14 cellular contexts compared by ENCODE assay signal in the genomic region with DNA sequence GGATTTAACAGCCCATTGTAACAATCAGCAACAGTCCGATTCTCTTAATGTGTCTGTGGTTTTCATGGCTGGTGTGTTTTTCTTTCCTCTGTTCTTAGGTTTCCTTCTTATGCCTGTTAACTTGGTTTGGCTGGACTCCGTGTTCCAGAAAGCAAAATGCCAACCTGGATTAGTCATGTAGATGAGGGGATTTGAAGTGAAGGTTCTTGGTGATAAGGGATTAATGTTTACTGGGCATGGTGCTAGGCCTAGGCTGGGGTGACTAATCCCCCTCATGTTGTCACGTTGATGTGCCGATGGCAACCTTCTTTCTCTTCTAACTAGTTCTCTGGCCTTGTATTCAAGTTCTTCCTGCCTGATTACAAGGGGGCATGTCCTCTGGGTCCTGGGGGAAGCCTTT.
A peak's percentile ranks its signal among the peaks of the same experiment; 100 is the strongest.
DNase-seq lines count a peak whose midpoint lies in the region; ATAC-seq and TF ChIP-seq lines count a peak whose summit lies in the region.
"Had no signal": no experiment of that assay in that cellular context is flagged by ENCODE, and none has a peak within 500 bp of the region (broad histone marks: within the 10 kb centered on the region; RNA-seq: fewer than 3 reads in every experiment).

No MANE protein-coding gene starts in this region.

- no peak for TF ChIP-seq RAD21 in SK-N-SH (IDR thresholded peaks at IDR 0.05; ENCODE audit: low read length)

- no peak overlapping the region for H3K4me3 ChIP-seq in SK-N-SH (ENCODE audit: low read depth in 2 of 2, low read length in 1 of 2)
- no peak overlapping the region for H3K4me3 ChIP-seq in fibroblast of lung (replicated peaks in 1 of 4; ENCODE audit: control extremely low read depth in 1 of 4, insufficient read depth in 1 of 4, low read depth in 3 of 4, low read length in 4 of 4)
- no peak overlapping the region for H3K4me3 ChIP-seq in retinal pigment epithelial cell (ENCODE audit: low read length)

- ATAC-seq in activated T-cell treated with anti-CD3 and anti-CD28 coated beads, Interleukin-2, amount 50 U/mL, for 72 hours (replicated peaks in 1 of 2), result no peak
- ATAC-seq: activated CD4-positive, CD25-positive, alpha-beta regulatory T cell treated with anti-CD3 and anti-CD28 coated beads, Interleukin-2, amount 50 U/mL, for 24 hours had no signal

- H3K27me3 ChIP-seq in SK-N-SH (ENCODE audit: insufficient read depth), result peaks cover 2% of the 10 kb centered on the region; the same call in 1 of the 2 replicates
- H3K27me3 ChIP-seq in fibroblast of lung (ENCODE audit: control insufficient read depth, insufficient read depth, low read length), result no peaks in the 10 kb centered on the region
- H3K27me3 ChIP-seq: BE2C, neutrophil had no signal

- H3K4me1 ChIP-seq in SK-N-SH (ENCODE audit: control insufficient read depth in 1 of 2, insufficient read depth in 2 of 2, low read depth in 1 of 2, low read length in 1 of 2) (no peaks in the 10 kb centered on the region), fibroblast of lung (ENCODE audit: control insufficient read depth, extremely low read depth, insufficient read depth, low read length) (no peaks in the 10 kb centered on the region)
- H3K4me1 ChIP-seq: BE2C had no signal

- no peak overlapping the region for H3K27ac Mint-ChIP-seq in activated T-cell treated with anti-CD3 and anti-CD28 coated beads, Interleukin-2, amount 50 U/mL, for 72 hours

- H3K9me3 ChIP-seq in SK-N-SH, result no peaks in the 10 kb centered on the region
- no peaks in the 10 kb centered on the region for H3K9me3 ChIP-seq in fibroblast of lung (ENCODE audit: control insufficient read depth, insufficient read depth, low read depth, low read length)
- H3K9me3 ChIP-seq: BE2C, neutrophil had no signal

- no peaks in the 10 kb centered on the region for H3F3A ChIP-seq in SK-N-SH (replicated peaks; ENCODE audit: insufficient read depth)

- H2AFZ ChIP-seq in SK-N-SH (ENCODE audit: low read depth) (no peak overlapping the region), fibroblast of lung (ENCODE audit: low read length) (no peak overlapping the region)

- no peaks in the 10 kb centered on the region for H3K9me2 ChIP-seq in SK-N-SH

- TF ChIP-seq CTCF in SK-N-SH (IDR thresholded peaks at IDR 0.05) (no peak), fibroblast of lung (conservative IDR thresholded peaks at IDR 0.05 in 1 of 2, IDR thresholded peaks at IDR 0.05 in 1 of 2; ENCODE audit: low read depth in 1 of 2, low read length in 2 of 2) (no peak), retinal pigment epithelial cell (conservative IDR thresholded peaks at IDR 0.05; ENCODE audit: low read depth, low read length) (no peak)

- no peaks in the 10 kb centered on the region for H3K36me3 Mint-ChIP-seq in activated T-cell treated with anti-CD3 and anti-CD28 coated beads, Interleukin-2, amount 50 U/mL, for 72 hours (ENCODE audit: insufficient read depth in 2 of 2)

- no peaks in the 10 kb centered on the region for H3K79me2 ChIP-seq in SK-N-SH (ENCODE audit: insufficient read depth)
- H3K79me2 ChIP-seq in fibroblast of lung (ENCODE audit: control insufficient read depth, insufficient read depth, low read length), result no peaks in the 10 kb centered on the region

- H3K4me3 Mint-ChIP-seq in activated T-cell treated with anti-CD3 and anti-CD28 coated beads, Interleukin-2, amount 50 U/mL, for 72 hours, result no peak overlapping the region

- no peak overlapping the region for H3K4me2 ChIP-seq in SK-N-SH
- no peak overlapping the region for H3K4me2 ChIP-seq in fibroblast of lung (ENCODE audit: extremely low read depth, insufficient read depth, low read length)

- H3K4me1 Mint-ChIP-seq in activated T-cell treated with anti-CD3 and anti-CD28 coated beads, Interleukin-2, amount 50 U/mL, for 72 hours (ENCODE audit: low read depth), result peaks cover 9% of the 10 kb centered on the region

- H3K27me3 Mint-ChIP-seq in activated T-cell treated with anti-CD3 and anti-CD28 coated beads, Interleukin-2, amount 50 U/mL, for 72 hours (ENCODE audit: low read depth), result peaks cover 45% of the 10 kb centered on the region

- H3K9me3 Mint-ChIP-seq in activated T-cell treated with anti-CD3 and anti-CD28 coated beads, Interleukin-2, amount 50 U/mL, for 72 hours, result no peaks in the 10 kb centered on the region

- 9% methylated on average over 4 of the region's 4 CpGs for WGBS in SK-N-SH (ENCODE audit: low lambda C conversion rate)

- POLR2A ChIA-PET in SK-N-SH (lab: Yijun Ruan, JAX), result no interaction called here
- POLR2A ChIA-PET in HEK293T (lab: Yijun Ruan, JAX), result no interaction called here

- peak in 1 of 2 experiments; percentile 52; a peak in 1 of 4 replicates for TF ChIP-seq EP300 in SK-N-SH (IDR thresholded peaks at IDR 0.05; ENCODE audit: borderline replicate concordance in 1 of 2, low read depth in 1 of 2, low read length in 1 of 2)

- H3K27ac ChIP-seq in SK-N-SH (ENCODE audit: low read depth in 2 of 2, low read length in 1 of 2), result no peak overlapping the region
- no peak overlapping the region for H3K27ac ChIP-seq in fibroblast of lung (ENCODE audit: insufficient read depth, low read length)
- H3K27ac ChIP-seq: neutrophil had no signal

- H3K36me3 ChIP-seq in SK-N-SH (replicated peaks in 1 of 2; ENCODE audit: control insufficient read depth in 1 of 2, insufficient read depth in 2 of 2, low read length in 1 of 2), result no peaks in the 10 kb centered on the region
- H3K36me3 ChIP-seq in fibroblast of lung (ENCODE audit: control insufficient read depth, insufficient read depth, low read length), result no peaks in the 10 kb centered on the region
- H3K36me3 ChIP-seq: BE2C had no signal

- H4K20me1 ChIP-seq in SK-N-SH (ENCODE audit: insufficient read depth) (no peaks in the 10 kb centered on the region), fibroblast of lung (ENCODE audit: control insufficient read depth, extremely low read depth, insufficient read depth, low read length) (no peaks in the 10 kb centered on the region)

- CTCF ChIA-PET in SK-N-SH (lab: Yijun Ruan, JAX), result interaction anchor here (0.6 kb wide), 1 partner anchor 36 kb away, joined by 3 read pairs; no protein-coding TSS in a partner anchor
- CTCF ChIA-PET in HEK293T (lab: Yijun Ruan, JAX), result interaction anchor here (1.2 kb wide), 1 partner anchor 14 kb away, joined by 3 read pairs; no protein-coding TSS in a partner anchor

- DNase-seq in AG20443 (ENCODE audit: low spot score), result peak; percentile 12
- no peak for DNase-seq in SK-N-SH
- peak; percentile 92 to 97 for DNase-seq in fibroblast of lung (ENCODE audit: low read depth in 2 of 2)
- peak; percentile 95 for DNase-seq in retinal pigment epithelial cell (ENCODE audit: low read depth)
- DNase-seq in DMS79 (lab: John Stamatoyannopoulos, UW), result no peak
- DNase-seq in activated T-cell treated with anti-CD3 and anti-CD28 coated beads, Interleukin-2, amount 50 U/mL, for 72 hours, result no peak
- no peak for DNase-seq in stimulated activated CD4-positive, alpha-beta T cell treated with anti-CD3 and anti-CD28 coated beads, Interleukin-12 subunit alpha, Interleukin-12 subunit beta, amount 100 ng/mL, for 4 hours
- DNase-seq in HEK293T (ENCODE audit: extremely low spot score), result no peak
- DNase-seq: activated gamma-delta T cell, BE2C, H7, SIG-M5 had no signal

- H3K9ac ChIP-seq in SK-N-SH (no peak overlapping the region), fibroblast of lung (ENCODE audit: insufficient read depth, low read length) (no peak overlapping the region)

TF ChIP-seq in SK-N-SH, 30 proteins besides CTCF, POLR2A, EP300 and RAD21 (continues in another document):
- no peak for TF ChIP-seq RFX5 (IDR thresholded peaks at IDR 0.05; ENCODE audit: low read length)
- no peak for TF ChIP-seq GABPA (IDR thresholded peaks at IDR 0.05; ENCODE audit: low read depth)

TF ChIP-seq in HEK293T, 16 proteins besides CTCF, POLR2A, EP300 and RAD21:
- no peak for TF ChIP-seq TARDBP (IDR thresholded peaks at IDR 0.05)
- TF ChIP-seq NFRKB (IDR thresholded peaks at IDR 0.05), result no peak
- no peak for TF ChIP-seq BHLHE40 (IDR thresholded peaks at IDR 0.05; ENCODE audit: borderline replicate concordance)
- no peak for TF ChIP-seq ZNF384 (IDR thresholded peaks at IDR 0.05)
- TF ChIP-seq FOXM1 (IDR thresholded peaks at IDR 0.05; ENCODE audit: borderline replicate concordance), result no peak
- no peak for TF ChIP-seq CTBP1 (IDR thresholded peaks at IDR 0.05; ENCODE audit: borderline replicate concordance)
- TF ChIP-seq FOXK2 (IDR thresholded peaks at IDR 0.05), result no peak
- TF ChIP-seq FOXA1 (IDR thresholded peaks at IDR 0.05), result no peak
- TF ChIP-seq SP1 (IDR thresholded peaks at IDR 0.05), result no peak
- TF ChIP-seq ELF4 (IDR thresholded peaks at IDR 0.05), result no peak
- TF ChIP-seq LEF1 (IDR thresholded peaks at IDR 0.05; ENCODE audit: borderline replicate concordance), result no peak
- TF ChIP-seq SUZ12 (IDR thresholded peaks at IDR 0.05), result no peak
- TF ChIP-seq HDGF (IDR thresholded peaks at IDR 0.05; ENCODE audit: borderline replicate concordance), result no peak
- TF ChIP-seq L3MBTL2 (conservative IDR thresholded peaks at IDR 0.05), result no peak
- TF ChIP-seq, protein P1, sequence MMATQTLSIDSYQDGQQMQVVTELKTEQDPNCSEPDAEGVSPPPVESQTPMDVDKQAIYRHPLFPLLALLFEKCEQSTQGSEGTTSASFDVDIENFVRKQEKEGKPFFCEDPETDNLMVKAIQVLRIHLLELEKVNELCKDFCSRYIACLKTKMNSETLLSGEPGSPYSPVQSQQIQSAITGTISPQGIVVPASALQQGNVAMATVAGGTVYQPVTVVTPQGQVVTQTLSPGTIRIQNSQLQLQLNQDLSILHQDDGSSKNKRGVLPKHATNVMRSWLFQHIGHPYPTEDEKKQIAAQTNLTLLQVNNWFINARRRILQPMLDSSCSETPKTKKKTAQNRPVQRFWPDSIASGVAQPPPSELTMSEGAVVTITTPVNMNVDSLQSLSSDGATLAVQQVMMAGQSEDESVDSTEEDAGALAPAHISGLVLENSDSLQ (IDR thresholded peaks at IDR 0.05), result no peak

Comparison
In these comparisons a context has a peak if more than half of its experiments do, and no peak if none do; other contexts are left out.
1. DNase-seq: peak in AG20443 (single experiment), fibroblast of lung (2 of 2) and retinal pigment epithelial cell (single experiment); none in SK-N-SH (single experiment), DMS79 (single experiment), activated T-cell treated with anti-CD3 and anti-CD28 coated beads, Interleukin-2, amount 50 U/mL, for 72 hours (0 of 2), stimulated activated CD4-positive, alpha-beta T cell treated with anti-CD3 and anti-CD28 coated beads, Interleukin-12 subunit alpha, Interleukin-12 subunit beta, amount 100 ng/mL, for 4 hours (single experiment) and HEK293T (single experiment).